In genomic region chr20:22001886-22002285, GRCh38 we compare ENCODE assay signal across 14 cellular contexts.
DNase-seq lines count a peak whose midpoint lies in the region; TF ChIP-seq lines count a peak whose summit lies in the region.
"Had no signal": no experiment of that assay in that cellular context is flagged by ENCODE, and none has a peak within 500 bp of the region (broad histone marks: within the 10 kb centered on the region; RNA-seq: fewer than 3 reads in every experiment).

No MANE protein-coding gene starts in this region.

- H3K36me3 ChIP-seq in GM23248 (ENCODE audit: low read depth) (no peaks in the 10 kb centered on the region), prostate gland (no peaks in the 10 kb centered on the region)

- H3K27ac ChIP-seq in GM23248 (peak overlapping the region; percentile 59), prostate gland (no peak overlapping the region)

- 7 to 14% methylated on average over 1 of the region's 1 CpG for WGBS in GM23248 (ENCODE audit: low coverage in 1 of 2, low lambda C conversion rate in 2 of 2, missing lambda C conversion rate in 2 of 2), 2 experiments
- 50% methylated on average over 1 of the region's 1 CpG for WGBS in prostate gland

- in situ Hi-C loops in GM23248 (cut with MboI): no loop called here

- peaks cover 15% of the 10 kb centered on the region; the same call in 1 of the 2 replicates for H3F3A ChIP-seq in GM23248 (ENCODE audit: insufficient read depth)

- no peak overlapping the region for H3K4me3 ChIP-seq in AG10803 (ENCODE audit: low read length)
- H3K4me3 ChIP-seq in GM23248: no peak overlapping the region
- no peak overlapping the region for H3K4me3 ChIP-seq in fibroblast of the aortic adventitia (ENCODE audit: low read depth, low read length)
- no peak overlapping the region for H3K4me3 ChIP-seq in prostate gland

- DNase-seq in AG10803 (ENCODE audit: low read depth) (peak; percentile 56), GM23248 (peak; percentile 76), SHP77 treated with DMSO at 0.1 percent for 48 hours (lab: John Stamatoyannopoulos, UW) (peak; percentile 81), fibroblast of the aortic adventitia (ENCODE audit: low read depth) (peak; percentile 53), ureter (ENCODE audit: low spot score) (no peak), prostate gland (ENCODE audit: low spot score) (no peak)
- no peak for DNase-seq in activated T-helper 2 cell treated with anti-CD3 and anti-CD28 coated beads, Interferon-gamma antibody, Interleukin-2, Interleukin-4, amounts not matched to agents 10 μg/mL and 5 μg/mL and 100 μg/mL, durations not matched to agents 14 hours and 24 hours and 36 hours (ENCODE audit: low spot score)
- no peak for DNase-seq in activated naive CD4-positive, alpha-beta T cell treated with Interleukin-2 at 50 U/mL for 16 hours
- DNase-seq: AML-193; Calu3; NCI-H1436 treated with DMSO at 0.1 percent for 48 hours; NCI-H524; NK-92 treated with Interleukin-12 subunit alpha and Interleukin-12 subunit beta, amount 100 ng/mL, for 24 hours; Right ventricle myocardium superior had no signal

- no peak overlapping the region for H2AFZ ChIP-seq in GM23248

- no peaks in the 10 kb centered on the region for H3K9me2 ChIP-seq in GM23248 (ENCODE audit: insufficient read depth)

- H3K9me3 Mint-ChIP-seq in activated T-helper 2 cell treated with anti-CD3 and anti-CD28 coated beads, Interferon-gamma antibody, Interleukin-2, Interleukin-4, amounts not matched to agents 10 μg/mL and 5 μg/mL and 100 μg/mL, durations not matched to agents 14 hours and 24 hours and 36 hours: peaks cover 36% of the 10 kb centered on the region

- H3K4me1 ChIP-seq in GM23248 (ENCODE audit: insufficient read depth): peaks cover 16% of the 10 kb centered on the region
- H3K4me1 ChIP-seq in prostate gland (replicated peaks): no peaks in the 10 kb centered on the region

- no peaks in the 10 kb centered on the region for H3K36me3 Mint-ChIP-seq in activated T-helper 2 cell treated with anti-CD3 and anti-CD28 coated beads, Interferon-gamma antibody, Interleukin-2, Interleukin-4, amounts not matched to agents 10 μg/mL and 5 μg/mL and 100 μg/mL, durations not matched to agents 14 hours and 24 hours and 36 hours (ENCODE audit: low read depth)

- peak overlapping the region; percentile 41; the same call in 1 of the 2 replicates for H3K9ac ChIP-seq in GM23248

- H3K4me3 Mint-ChIP-seq in activated T-helper 2 cell treated with anti-CD3 and anti-CD28 coated beads, Interferon-gamma antibody, Interleukin-2, Interleukin-4, amounts not matched to agents 10 μg/mL and 5 μg/mL and 100 μg/mL, durations not matched to agents 14 hours and 24 hours and 36 hours (ENCODE audit: low read depth): no peak overlapping the region

- TF ChIP-seq CTCF in AG10803 (conservative IDR thresholded peaks at IDR 0.05; ENCODE audit: low read length): no peak
- TF ChIP-seq CTCF in fibroblast of the aortic adventitia (IDR thresholded peaks at IDR 0.05; ENCODE audit: insufficient read depth, low read length): no peak
- no peak for TF ChIP-seq CTCF in prostate gland (IDR thresholded peaks at IDR 0.05)

- H3K27ac Mint-ChIP-seq in activated T-helper 2 cell treated with anti-CD3 and anti-CD28 coated beads, Interferon-gamma antibody, Interleukin-2, Interleukin-4, amounts not matched to agents 10 μg/mL and 5 μg/mL and 100 μg/mL, durations not matched to agents 14 hours and 24 hours and 36 hours: no peak overlapping the region

- no peaks in the 10 kb centered on the region for H3K79me2 ChIP-seq in GM23248 (ENCODE audit: insufficient read depth)

- H4K20me1 ChIP-seq in GM23248 (ENCODE audit: insufficient read depth): no peaks in the 10 kb centered on the region

- H3K27me3 ChIP-seq in GM23248 (replicated peaks; ENCODE audit: insufficient read depth): no peaks in the 10 kb centered on the region
- peaks cover 2% of the 10 kb centered on the region for H3K27me3 ChIP-seq in prostate gland (replicated peaks; ENCODE audit: insufficient read depth)

- H3K9me3 ChIP-seq in GM23248 (ENCODE audit: low read depth) (no peaks in the 10 kb centered on the region), prostate gland (no peaks in the 10 kb centered on the region)

- no peaks in the 10 kb centered on the region for H3K27me3 Mint-ChIP-seq in activated T-helper 2 cell treated with anti-CD3 and anti-CD28 coated beads, Interferon-gamma antibody, Interleukin-2, Interleukin-4, amounts not matched to agents 10 μg/mL and 5 μg/mL and 100 μg/mL, durations not matched to agents 14 hours and 24 hours and 36 hours (ENCODE audit: low read depth)

- no peak for TF ChIP-seq POLR2A in prostate gland (IDR thresholded peaks at IDR 0.05)

- no peak overlapping the region for H3K4me2 ChIP-seq in GM23248 (ENCODE audit: unreplicated experiment)

- H3K4me1 Mint-ChIP-seq in activated T-helper 2 cell treated with anti-CD3 and anti-CD28 coated beads, Interferon-gamma antibody, Interleukin-2, Interleukin-4, amounts not matched to agents 10 μg/mL and 5 μg/mL and 100 μg/mL, durations not matched to agents 14 hours and 24 hours and 36 hours (ENCODE audit: low read depth): no peaks in the 10 kb centered on the region

- intact Hi-C loops in activated T-helper 2 cell treated with anti-CD3 and anti-CD28 coated beads, Interferon-gamma antibody, Interleukin-2, Interleukin-4, amounts not matched to agents 10 μg/mL and 5 μg/mL and 100 μg/mL, durations not matched to agents 14 hours and 24 hours and 36 hours (cut with micrococcal nuclease): no loop called here
- intact Hi-C loops in prostate gland (cut with DNase I): no loop called here

Comparison
In these comparisons a context has a peak if more than half of its experiments do, and no peak if none do; other contexts are left out.
1. DNase-seq: peak in AG10803 (single experiment), GM23248 (single experiment), SHP77 treated with DMSO at 0.1 percent for 48 hours (single experiment) and fibroblast of the aortic adventitia (single experiment); none in ureter (single experiment), activated T-helper 2 cell treated with anti-CD3 and anti-CD28 coated beads, Interferon-gamma antibody, Interleukin-2, Interleukin-4, amounts not matched to agents 10 μg/mL and 5 μg/mL and 100 μg/mL, durations not matched to agents 14 hours and 24 hours and 36 hours (single experiment), prostate gland (single experiment) and activated naive CD4-positive, alpha-beta T cell treated with Interleukin-2 at 50 U/mL for 16 hours (single experiment).